In genomic region chr20:50563133-50563944, GRCh38 we compare ENCODE assay signal across 15 cellular contexts. TPM values are rescaled to one million over a fixed set of nuclear protein-coding genes. Genes with fewer than 3 reads are reported as not detected.
DNase-seq lines count a peak whose midpoint lies in the region; ATAC-seq and TF ChIP-seq lines count a peak whose summit lies in the region.
"Had no signal": no experiment of that assay in that cellular context is flagged by ENCODE, and none has a peak within 500 bp of the region (broad histone marks: within the 10 kb centered on the region; RNA-seq: fewer than 3 reads in every experiment).

No MANE protein-coding gene starts in this region.

- no peak for TF ChIP-seq POLR2A in right lobe of liver (IDR thresholded peaks at IDR 0.05)

- H3K27ac Mint-ChIP-seq in activated CD8-positive, alpha-beta T cell treated with anti-CD3 and anti-CD28 coated beads for 36 hours, result peak overlapping the region; percentile 66

- peaks cover 74% of the 10 kb centered on the region for H3K4me1 Mint-ChIP-seq in activated CD8-positive, alpha-beta T cell treated with anti-CD3 and anti-CD28 coated beads for 36 hours (ENCODE audit: low read depth)

- CTCF ChIA-PET in activated CD8-positive, alpha-beta T cell treated with anti-CD3 and anti-CD28 coated beads for 36 hours (lab: Charles Lee), result interaction anchor here (1.1 to 1.9 kb wide), 5 partner anchors 10 to 37 kb away, joined by 3 to 5 read pairs (median 4); no protein-coding TSS in a partner anchor

- H3K4me3 ChIP-seq in right lobe of liver, result no peak overlapping the region
- H3K4me3 ChIP-seq: heart right ventricle had no signal

- no peak overlapping the region for H3K4me3 Mint-ChIP-seq in activated CD8-positive, alpha-beta T cell treated with anti-CD3 and anti-CD28 coated beads for 36 hours

- no peak for TF ChIP-seq CTCF in activated CD8-positive, alpha-beta T cell treated with anti-CD3 and anti-CD28 coated beads for 36 hours (IDR thresholded peaks at IDR 0.05)
- TF ChIP-seq CTCF in right lobe of liver (IDR thresholded peaks at IDR 0.05), result no peak

- intact Hi-C loops in activated CD8-positive, alpha-beta T cell treated with anti-CD3 and anti-CD28 coated beads for 36 hours (cut with micrococcal nuclease), result loop anchor here (5.0 kb wide), 1 partner anchor 46 kb away; no protein-coding TSS in a partner anchor
- intact Hi-C loops in right lobe of liver (cut with DNase I), result no loop called here

- no peaks in the 10 kb centered on the region for H3K9me3 ChIP-seq in right lobe of liver
- H3K9me3 ChIP-seq: heart right ventricle had no signal

- H3K36me3 Mint-ChIP-seq in activated CD8-positive, alpha-beta T cell treated with anti-CD3 and anti-CD28 coated beads for 36 hours (ENCODE audit: low read depth), result peaks cover 54% of the 10 kb centered on the region

- POLR2A ChIA-PET in activated CD8-positive, alpha-beta T cell treated with anti-CD3 and anti-CD28 coated beads for 36 hours (lab: Charles Lee), result interaction anchor here (1.0 to 5.8 kb wide), 7 partner anchors 10 to 52 kb away, joined by 3 to 42 read pairs (median 4); partner anchors contain the start of gene PTPN1

- H3K36me3 ChIP-seq in right lobe of liver, result peaks cover 0 to 19% (median 0%) of the 10 kb centered on the region in 4 donors

- peaks cover 0 to 8% (median 0%) of the 10 kb centered on the region in 4 donors for H3K4me1 ChIP-seq in right lobe of liver

- H3K27me3 ChIP-seq in right lobe of liver, result no peaks in the 10 kb centered on the region
- H3K27me3 ChIP-seq: heart right ventricle had no signal

- peak overlapping the region in 2 of 3 donors; percentile 39 to 49 for H3K27ac ChIP-seq in right lobe of liver
- H3K27ac ChIP-seq: 22Rv1 had no signal

- DNase-seq in DMS53 (lab: John Stamatoyannopoulos, UW), result peak; percentile 20
- no peak for DNase-seq in DMS53 treated with DMSO at 0.1 percent for 48 hours (lab: John Stamatoyannopoulos, UW; ENCODE audit: unreplicated experiment)
- peak; percentile 68 for DNase-seq in DMS79 (lab: John Stamatoyannopoulos, UW)
- peak; percentile 40 for DNase-seq in activated CD8-positive, alpha-beta T cell treated with anti-CD3 and anti-CD28 coated beads for 36 hours
- DNase-seq in right lobe of liver, result no peak
- DNase-seq: activated CD4-positive, alpha-beta T cell treated with anti-CD3 and anti-CD28 coated beads for 4 hours; aorta; DMS 273 treated with DMSO at 0.1 percent for 48 hours; heart right ventricle; midbrain; SIG-M5 had no signal

- WGBS in right lobe of liver (ENCODE audit: insufficient coverage, low coverage, low lambda C conversion rate, missing lambda C conversion rate), result 65% methylated on average over 3 of the region's 3 CpGs

- H3K9me3 Mint-ChIP-seq in activated CD8-positive, alpha-beta T cell treated with anti-CD3 and anti-CD28 coated beads for 36 hours, result no peaks in the 10 kb centered on the region

- ATAC-seq in activated CD8-positive, alpha-beta T cell treated with anti-CD3 and anti-CD28 coated beads for 36 hours, result peak; percentile 53
- ATAC-seq in right lobe of liver (peak; percentile 17 to 70 (median 51)), GM19324 (IDR thresholded peaks at IDR 0.05; ENCODE audit: low FRiP score, unreplicated experiment) (no peak), GM21528 (IDR thresholded peaks at IDR 0.05; ENCODE audit: low FRiP score, unreplicated experiment) (no peak), HG03457 (IDR thresholded peaks at IDR 0.05; ENCODE audit: unreplicated experiment) (no peak)

- no peaks in the 10 kb centered on the region for H3K27me3 Mint-ChIP-seq in activated CD8-positive, alpha-beta T cell treated with anti-CD3 and anti-CD28 coated beads for 36 hours

RNA-seq across cellular contexts. Expression of gene PTPN1, which starts 53.2 kb away (rescaled TPM):
- total RNA-seq in activated CD8-positive, alpha-beta T cell treated with anti-CD3 and anti-CD28 coated beads for 36 hours, result 10 to 100 TPM; 65.1 to 66.6 TPM
- total RNA-seq in right lobe of liver, result 10 to 100 TPM in 5 of 6 experiments, 1 to 10 TPM in 1; 9.5 to 14.9 (median 12.6) TPM

Comparison
In these comparisons a context has a peak if more than half of its experiments do, and no peak if none do; other contexts are left out.
1. DNase-seq: peak in DMS53 (single experiment), DMS79 (single experiment) and activated CD8-positive, alpha-beta T cell treated with anti-CD3 and anti-CD28 coated beads for 36 hours (single experiment); none in DMS53 treated with DMSO at 0.1 percent for 48 hours (single experiment) and right lobe of liver (0 of 3).
2. ATAC-seq: peak in activated CD8-positive, alpha-beta T cell treated with anti-CD3 and anti-CD28 coated beads for 36 hours (single experiment) and right lobe of liver (4 of 4); none in GM19324 (single experiment), GM21528 (single experiment) and HG03457 (single experiment).
3. RNA of gene PTPN1, which starts 53.2 kb away (total RNA-seq): 65.1 to 66.6 TPM in activated CD8-positive, alpha-beta T cell treated with anti-CD3 and anti-CD28 coated beads for 36 hours; 9.5 to 14.9 TPM in right lobe of liver; every median in the first group is over 4 times any median in the second.